In genomic region chr10:128316925-128317324, GRCh38 we compare ENCODE assay signal across 14 cellular contexts.
DNase-seq lines count a peak whose midpoint lies in the region; TF ChIP-seq lines count a peak whose summit lies in the region.
"Had no signal": no experiment of that assay in that cellular context is flagged by ENCODE, and none has a peak within 500 bp of the region (broad histone marks: within the 10 kb centered on the region; RNA-seq: fewer than 3 reads in every experiment).

No MANE protein-coding gene starts in this region.

- CTCF ChIA-PET in SK-N-SH (lab: Yijun Ruan, JAX) = no interaction called here
- CTCF ChIA-PET in CD4-positive, alpha-beta memory T cell (lab: Charles Lee; ENCODE audit: partially characterized antibody) = no interaction called here

- H3K36me3 Mint-ChIP-seq in endodermal cell (ENCODE audit: low read depth) (no peaks in the 10 kb centered on the region), type B pancreatic cell (no peaks in the 10 kb centered on the region)
- no peaks in the 10 kb centered on the region for H3K36me3 Mint-ChIP-seq in CD4-positive, alpha-beta memory T cell
- H3K36me3 Mint-ChIP-seq: CD14-positive monocyte; CD8-positive, alpha-beta memory T cell had no signal

- no peaks in the 10 kb centered on the region for H3K79me2 ChIP-seq in SK-N-SH (ENCODE audit: insufficient read depth)

- H3K9ac ChIP-seq in endodermal cell (ENCODE audit: extremely low read depth, low read length, poor library complexity, severe bottlenecking) (no peak overlapping the region), SK-N-SH (no peak overlapping the region)

- 96 to 100% methylated on average over 6 to 7 of the region's 7 CpGs for WGBS in endodermal cell (ENCODE audit: insufficient coverage in 1 of 2, insufficient read length in 1 of 2), 2 experiments
- WGBS in SK-N-SH (ENCODE audit: low lambda C conversion rate) = 44% methylated on average over 7 of the region's 7 CpGs

- H3K27me3 Mint-ChIP-seq in endodermal cell (ENCODE audit: insufficient read depth) = no peaks in the 10 kb centered on the region
- H3K27me3 Mint-ChIP-seq in type B pancreatic cell = peaks cover 2% of the 10 kb centered on the region
- H3K27me3 Mint-ChIP-seq in CD4-positive, alpha-beta memory T cell = no peaks in the 10 kb centered on the region

- H2AFZ ChIP-seq in SK-N-SH (ENCODE audit: low read depth) = no peak overlapping the region

- H3K27ac ChIP-seq in endodermal cell (ENCODE audit: low read depth, low read length) = no peak overlapping the region
- H3K27ac ChIP-seq in SK-N-SH (ENCODE audit: low read depth in 2 of 2, low read length in 1 of 2) = no peak overlapping the region
- no peak overlapping the region for H3K27ac ChIP-seq in CD4-positive, alpha-beta memory T cell (ENCODE audit: low read depth, low read length)
- H3K27ac ChIP-seq: A549 had no signal

- H3K9me2 ChIP-seq in SK-N-SH = no peaks in the 10 kb centered on the region

- no peaks in the 10 kb centered on the region for H4K20me1 ChIP-seq in SK-N-SH (ENCODE audit: insufficient read depth)

- H3K4me3 ChIP-seq in endodermal cell (ENCODE audit: low read length) (no peak overlapping the region), SK-N-SH (ENCODE audit: low read depth in 2 of 2, low read length in 1 of 2) (no peak overlapping the region)
- H3K4me3 ChIP-seq in CD4-positive, alpha-beta memory T cell (ENCODE audit: low read length in 2 of 2) = no peak overlapping the region
- H3K4me3 ChIP-seq: A549 had no signal

- H3K4me3 Mint-ChIP-seq in endodermal cell (no peak overlapping the region), type B pancreatic cell (no peak overlapping the region)
- H3K4me3 Mint-ChIP-seq in CD4-positive, alpha-beta memory T cell = no peak overlapping the region
- H3K4me3 Mint-ChIP-seq: CD14-positive monocyte; CD8-positive, alpha-beta memory T cell had no signal

- no peak overlapping the region for H3K27ac Mint-ChIP-seq in endodermal cell
- H3K27ac Mint-ChIP-seq in type B pancreatic cell = no peak overlapping the region
- no peak overlapping the region for H3K27ac Mint-ChIP-seq in CD4-positive, alpha-beta memory T cell
- H3K27ac Mint-ChIP-seq: CD14-positive monocyte; CD8-positive, alpha-beta memory T cell had no signal

- no peaks in the 10 kb centered on the region for H3K36me3 ChIP-seq in endodermal cell (ENCODE audit: control insufficient read depth, insufficient read depth, low read length)
- no peaks in the 10 kb centered on the region for H3K36me3 ChIP-seq in SK-N-SH (replicated peaks in 1 of 2; ENCODE audit: control insufficient read depth in 1 of 2, insufficient read depth in 2 of 2, low read length in 1 of 2)
- H3K36me3 ChIP-seq in CD4-positive, alpha-beta memory T cell (ENCODE audit: insufficient read depth, low read length) = no peaks in the 10 kb centered on the region

- TF ChIP-seq CTCF in endodermal cell (conservative IDR thresholded peaks at IDR 0.05) (no peak), type B pancreatic cell (conservative IDR thresholded peaks at IDR 0.05) (no peak), SK-N-SH (IDR thresholded peaks at IDR 0.05) (no peak)

- TF ChIP-seq RAD21 in Ishikawa (IDR thresholded peaks at IDR 0.05; ENCODE audit: low read depth) = no peak
- TF ChIP-seq RAD21 in SK-N-SH (IDR thresholded peaks at IDR 0.05; ENCODE audit: low read length) = no peak

- intact Hi-C loops in CD4-positive, alpha-beta memory T cell (cut with micrococcal nuclease) = no loop called here

- H3K27me3 ChIP-seq in endodermal cell (ENCODE audit: control insufficient read depth, insufficient read depth, low read length, poor library complexity, severe bottlenecking) (no peaks in the 10 kb centered on the region), SK-N-SH (ENCODE audit: insufficient read depth) (no peaks in the 10 kb centered on the region)
- H3K27me3 ChIP-seq in CD4-positive, alpha-beta memory T cell (ENCODE audit: insufficient read depth, low read length) = no peaks in the 10 kb centered on the region

- TF ChIP-seq EP300 in Ishikawa (IDR thresholded peaks at IDR 0.05; ENCODE audit: borderline replicate concordance) (no peak), SK-N-SH (IDR thresholded peaks at IDR 0.05; ENCODE audit: borderline replicate concordance in 1 of 2, low read depth in 1 of 2, low read length in 1 of 2) (no peak)

- H3K9me3 ChIP-seq in endodermal cell (ENCODE audit: control insufficient read depth, low read length) = no peaks in the 10 kb centered on the region
- H3K9me3 ChIP-seq in SK-N-SH = no peaks in the 10 kb centered on the region
- no peaks in the 10 kb centered on the region for H3K9me3 ChIP-seq in CD4-positive, alpha-beta memory T cell (ENCODE audit: control insufficient read depth in 1 of 2, low read length in 2 of 2)
- H3K9me3 ChIP-seq: A549 had no signal

- peak; percentile 52 for DNase-seq in endodermal cell
- DNase-seq in mesenteric fat pad (ENCODE audit: low spot score) = peak; percentile 22
- peak; percentile 15 for DNase-seq in type B pancreatic cell (ENCODE audit: extremely low spot score, unreplicated experiment)
- DNase-seq in SK-N-SH = no peak
- no peak for DNase-seq in effector CD8-positive, alpha-beta T cell (lab: John Stamatoyannopoulos, UW)
- no peak for DNase-seq in effector CD4-positive, alpha-beta T cell
- DNase-seq in CD4-positive, alpha-beta memory T cell = no peak
- DNase-seq: CD8-positive, alpha-beta memory T cell; DMS53; GOT3; KBM-7 had no signal

- H3K9me3 Mint-ChIP-seq in endodermal cell = no peaks in the 10 kb centered on the region
- H3K9me3 Mint-ChIP-seq in type B pancreatic cell = peaks cover 3% of the 10 kb centered on the region
- peaks cover 0 to 1% (median 0%) of the 10 kb centered on the region in 8 donors for H3K9me3 Mint-ChIP-seq in CD4-positive, alpha-beta memory T cell
- H3K9me3 Mint-ChIP-seq: CD8-positive, alpha-beta memory T cell had no signal

- POLR2A ChIA-PET in SK-N-SH (lab: Yijun Ruan, JAX) = no interaction called here
- POLR2A ChIA-PET in CD4-positive, alpha-beta memory T cell (lab: Charles Lee; ENCODE audit: partially characterized antibody) = no interaction called here

- H3K4me1 ChIP-seq in endodermal cell (ENCODE audit: control insufficient read depth, insufficient read depth, low read length) (no peaks in the 10 kb centered on the region), SK-N-SH (ENCODE audit: control insufficient read depth in 1 of 2, insufficient read depth in 2 of 2, low read depth in 1 of 2, low read length in 1 of 2) (no peaks in the 10 kb centered on the region; a peak in 1 of 4 replicates)
- no peaks in the 10 kb centered on the region for H3K4me1 ChIP-seq in CD4-positive, alpha-beta memory T cell (ENCODE audit: insufficient read depth, low read length)
- H3K4me1 ChIP-seq: A549 had no signal

- no peaks in the 10 kb centered on the region for H3F3A ChIP-seq in SK-N-SH (replicated peaks; ENCODE audit: insufficient read depth)

- H3K4me1 Mint-ChIP-seq in endodermal cell = peaks cover 2% of the 10 kb centered on the region
- peaks cover 27% of the 10 kb centered on the region for H3K4me1 Mint-ChIP-seq in type B pancreatic cell (ENCODE audit: unreplicated experiment)
- no peaks in the 10 kb centered on the region for H3K4me1 Mint-ChIP-seq in CD4-positive, alpha-beta memory T cell
- H3K4me1 Mint-ChIP-seq: CD14-positive monocyte; CD8-positive, alpha-beta memory T cell had no signal

- H3K4me2 ChIP-seq in SK-N-SH = no peak overlapping the region
- H3K4me2 ChIP-seq: A549 had no signal

TF ChIP-seq in Ishikawa, 13 proteins besides CTCF, POLR2A, EP300 and RAD21:
- 0 out of 2 replicates have a peak, but pooled peaks have one; percentile 28 for TF ChIP-seq USF1 (IDR thresholded peaks at IDR 0.05)
- TF ChIP-seq YY1 (IDR thresholded peaks at IDR 0.05; ENCODE audit: low read depth) = no peak

TF ChIP-seq in SK-N-SH, 30 proteins besides CTCF, POLR2A, EP300 and RAD21 (continues in another document):
- TF ChIP-seq MAX (IDR thresholded peaks at IDR 0.05; ENCODE audit: low read depth) (no peak), JUND (IDR thresholded peaks at IDR 0.05) (no peak), ZBTB33 (IDR thresholded peaks at IDR 0.05; ENCODE audit: borderline replicate concordance, low read depth) (no peak), YY1 (IDR thresholded peaks at IDR 0.05; ENCODE audit: low read depth) (no peak), RFX5 (IDR thresholded peaks at IDR 0.05; ENCODE audit: low read length) (no peak), USF2 (IDR thresholded peaks at IDR 0.05; ENCODE audit: borderline replicate concordance, low read depth, low read length) (no peak), NRF1 (IDR thresholded peaks at IDR 0.05; ENCODE audit: low read depth, low read length) (no peak), NFIC (IDR thresholded peaks at IDR 0.05; ENCODE audit: borderline replicate concordance) (no peak), MXI1 (IDR thresholded peaks at IDR 0.05; ENCODE audit: low read depth, low read length) (no peak), EZH2phosphoT487 (IDR thresholded peaks at IDR 0.05; ENCODE audit: borderline replicate concordance, low read depth) (no peak), TAF1 (IDR thresholded peaks at IDR 0.05; ENCODE audit: borderline replicate concordance, low read depth, low read length) (no peak)

Comparison
In these comparisons a context has a peak if more than half of its experiments do, and no peak if none do; other contexts are left out.
1. DNase-seq: peak in endodermal cell (single experiment), mesenteric fat pad (single experiment) and type B pancreatic cell (single experiment); none in SK-N-SH (single experiment), effector CD8-positive, alpha-beta T cell (single experiment), effector CD4-positive, alpha-beta T cell (single experiment) and CD4-positive, alpha-beta memory T cell (0 of 5).